In genomic region chr14:36884049-36884448, GRCh38 we compare ENCODE assay signal across 32 cellular contexts.
"Had no signal": no experiment of that assay in that cellular context is flagged by ENCODE, and none has a peak within 500 bp of the region (broad histone marks: within the 10 kb centered on the region; RNA-seq: fewer than 3 reads in every experiment).

No MANE protein-coding gene starts in this region.

- H3K27ac ChIP-seq: adrenal gland, ascending aorta, body of pancreas, brain microvascular endothelial cell, breast epithelium, cardiac muscle cell had no signal

- FAIRE-seq: astrocyte, bronchial epithelial cell had no signal

- H3K9me3 ChIP-seq: adrenal gland, ascending aorta, breast epithelium had no signal

- ATAC-seq: activated naive CD4-positive, alpha-beta T cell treated with anti-CD3 and anti-CD28 coated beads, Interleukin-2, amount 50 U/mL, for 72 hours; activated naive CD8-positive, alpha-beta T cell treated with anti-CD3 and anti-CD28 coated beads, Interleukin-2, amount 50 U/mL, for 24 hours; activated T-cell treated with anti-CD3 and anti-CD28 coated beads, Interleukin-2, amount 50 U/mL, for 4 hours; activated T-cell treated with anti-CD3 and anti-CD28 coated beads, Interleukin-2, amount 50 U/mL, for 72 hours; activated T-helper 17 cell treated with anti-CD3 and anti-CD28 coated beads, Interleukin-2, amount 50 U/mL, for 72 hours; body of pancreas had no signal

- H3K36me3 ChIP-seq: adrenal gland, ascending aorta, brain microvascular endothelial cell, breast epithelium, cardiac muscle cell had no signal

- H3K4me3 ChIP-seq: adrenal gland, ascending aorta, body of pancreas, breast epithelium, cardiac muscle cell had no signal

- H3K4me1 ChIP-seq: adrenal gland, ascending aorta, body of pancreas, breast epithelium had no signal

- DNase-seq: activated effector memory CD4-positive, alpha-beta T cell treated with anti-CD3 and anti-CD28 coated beads, Interleukin-2, amount 50 U/mL, for 16 hours; activated effector memory CD4-positive, alpha-beta T cell treated with Interleukin-2 at 50 U/mL for 16 hours; activated gamma-delta T cell; activated gamma-delta T cell treated with Interleukin-2 at 50 U/mL for 16 hours; activated naive CD4-positive, alpha-beta T cell; activated naive CD4-positive, alpha-beta T cell treated with anti-CD3 and anti-CD28 coated beads for 36 hours; activated naive CD4-positive, alpha-beta T cell treated with anti-CD3 and anti-CD28 coated beads, Interleukin-2, amount 10 ng/mL, durations not matched to agents 7 days and 5 days; activated naive CD4-positive, alpha-beta T cell treated with anti-CD3 and anti-CD28 coated beads, Interleukin-2, amount 50 U/mL, for 16 hours; activated naive CD4-positive, alpha-beta T cell treated with Interleukin-2 at 50 U/mL for 16 hours; activated naive CD8-positive, alpha-beta T cell treated with anti-CD3 and anti-CD28 coated beads for 36 hours; activated naive CD8-positive, alpha-beta T cell treated with anti-CD3 and anti-CD28 coated beads, Interleukin-2, amount 10 ng/mL, durations not matched to agents 7 days and 5 days; activated naive CD8-positive, alpha-beta T cell treated with anti-CD3 and anti-CD28 coated beads, Interleukin-2, amount 50 U/mL, for 24 hours; activated T-cell treated with anti-CD3 and anti-CD28 coated beads, Interleukin-2, amount 50 U/mL, for 4 hours; activated T-cell treated with anti-CD3 and anti-CD28 coated beads, Interleukin-2, amount 50 U/mL, for 48 hours; activated T-cell treated with anti-CD3 and anti-CD28 coated beads, Interleukin-2, amount 50 U/mL, for 72 hours; adrenal gland; amniotic stem cell; amygdala; anterior cingulate cortex; aorta; body of pancreas; brain microvascular endothelial cell; caudate nucleus; central memory CD4-positive, alpha-beta T cell; cerebellar nuclear complex had no signal
